36 cellular contexts compared by ENCODE assay signal in the genomic region with DNA sequence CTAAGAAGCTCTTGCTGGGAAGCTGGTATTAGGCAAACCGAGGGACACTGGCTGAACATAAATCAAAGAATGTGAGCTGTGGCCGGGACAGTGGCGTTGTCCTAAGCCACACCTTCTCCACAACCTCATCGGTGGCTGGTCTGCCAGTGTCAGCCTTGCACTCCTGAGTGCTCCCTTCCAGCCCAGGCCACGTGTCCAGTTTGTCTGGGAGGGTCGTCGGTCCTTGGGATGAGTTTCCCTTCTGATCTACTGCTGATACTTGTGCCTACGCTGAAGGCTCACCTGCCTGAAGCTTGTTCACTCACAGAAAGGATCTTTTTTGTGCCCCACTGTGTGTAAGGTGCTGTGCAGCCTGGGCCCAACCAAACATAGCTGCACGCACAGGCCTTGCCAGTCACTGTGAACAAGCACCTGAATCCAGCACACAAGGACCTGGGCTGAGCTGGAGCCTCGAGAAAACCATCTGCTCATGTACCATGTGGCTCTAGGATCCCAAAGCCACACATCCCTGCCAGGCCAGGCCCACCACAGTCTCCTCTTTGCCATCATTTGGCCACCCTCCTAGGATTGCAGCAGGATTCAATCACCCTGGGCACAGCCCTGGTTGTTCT.
"Had no signal": no experiment of that assay in that cellular context is flagged by ENCODE, and none has a peak within 500 bp of the region (broad histone marks: within the 10 kb centered on the region; RNA-seq: fewer than 3 reads in every experiment).

No MANE protein-coding gene starts in this region.

- H3K4me1 Mint-ChIP-seq: activated CD4-positive, alpha-beta T cell treated with anti-CD3 and anti-CD28 coated beads for 36 hours; activated CD4-positive, alpha-beta T cell treated with anti-CD3 and anti-CD28 coated beads, Interleukin-2, amount 10 ng/mL, durations not matched to agents 24 days and 14 days; activated naive CD4-positive, alpha-beta T cell treated with anti-CD3 and anti-CD28 coated beads, Interleukin-2, amount 50 U/mL, for 24 hours; activated naive CD8-positive, alpha-beta T cell treated with anti-CD3 and anti-CD28 coated beads for 36 hours had no signal

- H3K27ac ChIP-seq: adrenal gland, body of pancreas, esophagus muscularis mucosa, foreskin keratinocyte, gastrocnemius medialis, WERI-Rb-1 had no signal

- H3K9me3 ChIP-seq: adrenal gland, body of pancreas, esophagus muscularis mucosa, gastrocnemius medialis had no signal

- DNase-seq: activated CD4-positive, alpha-beta memory T cell treated with anti-CD3 and anti-CD28 coated beads for 36 hours; activated CD4-positive, alpha-beta T cell treated with anti-CD3 and anti-CD28 coated beads for 36 hours; activated CD4-positive, alpha-beta T cell treated with anti-CD3 and anti-CD28 coated beads, Interleukin-2, amount 10 ng/mL, durations not matched to agents 24 days and 14 days; activated CD4-positive, CD25-positive, alpha-beta regulatory T cell; activated CD4-positive, CD25-positive, alpha-beta regulatory T cell treated with anti-CD3 and anti-CD28 coated beads, Interleukin-2, amount 50 U/mL, for 72 hours; activated CD8-positive, alpha-beta memory T cell treated with anti-CD3 and anti-CD28 coated beads, Interleukin-2, amount 10 ng/mL, durations not matched to agents 7 days and 5 days; activated CD8-positive, alpha-beta memory T cell treated with anti-CD3 and anti-CD28 coated beads, Interleukin-2, amount 50 U/mL, for 4 hours; activated CD8-positive, alpha-beta T cell treated with anti-CD3 and anti-CD28 coated beads, Interleukin-2, amount 10 ng/mL, durations not matched to agents 7 days and 5 days; activated effector memory CD4-positive, alpha-beta T cell treated with anti-CD3 and anti-CD28 coated beads, Interleukin-2, amount 50 U/mL, for 16 hours; activated naive CD4-positive, alpha-beta T cell treated with anti-CD3 and anti-CD28 coated beads for 36 hours; activated naive CD8-positive, alpha-beta T cell treated with anti-CD3 and anti-CD28 coated beads for 36 hours; activated naive CD8-positive, alpha-beta T cell treated with anti-CD3 and anti-CD28 coated beads, Interleukin-2, amount 50 U/mL, for 24 hours; activated T-cell treated with anti-CD3 and anti-CD28 coated beads, Interleukin-2, amount 50 U/mL, for 1 hour; activated T-cell treated with anti-CD3 and anti-CD28 coated beads, Interleukin-2, amount 50 U/mL, for 48 hours; adrenal gland; amygdala; body of pancreas; caudate nucleus; cortex of kidney; dermis blood vessel endothelial cell; effector CD4-positive, alpha-beta T cell; effector memory CD8-positive, alpha-beta T cell; erythroblast; foreskin keratinocyte; gastrocnemius medialis; glutamatergic neuron; T-helper 1 cell; T-helper 17 cell; T1000; WERI-Rb-1 had no signal

- H3K36me3 Mint-ChIP-seq: activated CD4-positive, alpha-beta memory T cell treated with anti-CD3 and anti-CD28 coated beads for 36 hours; activated CD8-positive, alpha-beta memory T cell treated with anti-CD3 and anti-CD28 coated beads, Interleukin-2, amount 10 ng/mL, durations not matched to agents 7 days and 5 days; activated naive CD4-positive, alpha-beta T cell treated with anti-CD3 and anti-CD28 coated beads, Interleukin-2, amount 50 U/mL, for 24 hours; activated naive CD8-positive, alpha-beta T cell treated with anti-CD3 and anti-CD28 coated beads for 36 hours had no signal

- H3K36me3 ChIP-seq: adrenal gland, esophagus muscularis mucosa, WERI-Rb-1 had no signal

- H3K27me3 ChIP-seq: adrenal gland, body of pancreas, esophagus muscularis mucosa, gastrocnemius medialis had no signal

- H3K27me3 Mint-ChIP-seq: activated CD4-positive, alpha-beta memory T cell treated with anti-CD3 and anti-CD28 coated beads for 36 hours; activated CD4-positive, alpha-beta T cell treated with anti-CD3 and anti-CD28 coated beads for 36 hours; activated CD4-positive, alpha-beta T cell treated with anti-CD3 and anti-CD28 coated beads, Interleukin-2, amount 10 ng/mL, durations not matched to agents 24 days and 14 days; activated naive CD4-positive, alpha-beta T cell treated with anti-CD3 and anti-CD28 coated beads, Interleukin-2, amount 50 U/mL, for 24 hours; activated naive CD8-positive, alpha-beta T cell treated with anti-CD3 and anti-CD28 coated beads for 36 hours; activated naive CD8-positive, alpha-beta T cell treated with anti-CD3 and anti-CD28 coated beads, Interleukin-2, amount 50 U/mL, for 24 hours had no signal

- H3K9me3 Mint-ChIP-seq: activated CD4-positive, alpha-beta memory T cell treated with anti-CD3 and anti-CD28 coated beads for 36 hours; activated CD4-positive, alpha-beta T cell treated with anti-CD3 and anti-CD28 coated beads, Interleukin-2, amount 10 ng/mL, durations not matched to agents 24 days and 14 days; activated naive CD4-positive, alpha-beta T cell treated with anti-CD3 and anti-CD28 coated beads for 36 hours; activated naive CD4-positive, alpha-beta T cell treated with anti-CD3 and anti-CD28 coated beads, Interleukin-2, amount 50 U/mL, for 24 hours; activated naive CD8-positive, alpha-beta T cell treated with anti-CD3 and anti-CD28 coated beads for 36 hours; activated naive CD8-positive, alpha-beta T cell treated with anti-CD3 and anti-CD28 coated beads, Interleukin-2, amount 50 U/mL, for 24 hours; activated T-helper 1 cell treated with anti-CD3 and anti-CD28 coated beads, Interleukin-12 subunit alpha, Interleukin-12 subunit beta, Interleukin-2, Interleukin-4 antibody, amounts not matched to agents 30 ng/mL and 10 ng/mL and 1 ng/mL, durations not matched to agents 14 hours and 24 hours and 36 hours; activated T-helper 2 cell treated with anti-CD3 and anti-CD28 coated beads, Interferon-gamma antibody, Interleukin-2, Interleukin-4, amounts not matched to agents 10 μg/mL and 5 μg/mL and 100 μg/mL, durations not matched to agents 14 hours and 24 hours and 36 hours; effector memory CD8-positive, alpha-beta T cell; T-helper 2 cell treated with Interferon-gamma antibody and Interleukin-4, amounts not matched to agents 5 μg/mL and 100 μg/mL, for 36 hours had no signal

- H3K27ac Mint-ChIP-seq: activated CD4-positive, alpha-beta memory T cell treated with anti-CD3 and anti-CD28 coated beads for 36 hours; activated CD4-positive, alpha-beta T cell treated with anti-CD3 and anti-CD28 coated beads for 36 hours; activated CD4-positive, alpha-beta T cell treated with anti-CD3 and anti-CD28 coated beads, Interleukin-2, amount 10 ng/mL, durations not matched to agents 24 days and 14 days; activated CD8-positive, alpha-beta memory T cell treated with anti-CD3 and anti-CD28 coated beads, Interleukin-2, amount 10 ng/mL, durations not matched to agents 7 days and 5 days; activated CD8-positive, alpha-beta T cell treated with anti-CD3 and anti-CD28 coated beads, Interleukin-2, amount 10 ng/mL, durations not matched to agents 7 days and 5 days; activated naive CD4-positive, alpha-beta T cell treated with anti-CD3 and anti-CD28 coated beads for 36 hours; activated naive CD4-positive, alpha-beta T cell treated with anti-CD3 and anti-CD28 coated beads, Interleukin-2, amount 50 U/mL, for 24 hours; activated naive CD8-positive, alpha-beta T cell treated with anti-CD3 and anti-CD28 coated beads for 36 hours; activated naive CD8-positive, alpha-beta T cell treated with anti-CD3 and anti-CD28 coated beads, Interleukin-2, amount 50 U/mL, for 24 hours; activated T-helper 1 cell treated with anti-CD3 and anti-CD28 coated beads, Interleukin-12 subunit alpha, Interleukin-12 subunit beta, Interleukin-2, Interleukin-4 antibody, amounts not matched to agents 30 ng/mL and 10 ng/mL and 1 ng/mL, durations not matched to agents 14 hours and 24 hours and 36 hours; activated T-helper 2 cell treated with anti-CD3 and anti-CD28 coated beads, Interferon-gamma antibody, Interleukin-2, Interleukin-4, amounts not matched to agents 10 μg/mL and 5 μg/mL and 100 μg/mL, durations not matched to agents 14 hours and 24 hours and 36 hours; effector memory CD8-positive, alpha-beta T cell; T-helper 17 cell; T-helper 2 cell treated with Interferon-gamma antibody and Interleukin-4, amounts not matched to agents 5 μg/mL and 100 μg/mL, for 36 hours had no signal

- H3K4me3 Mint-ChIP-seq: activated CD4-positive, alpha-beta memory T cell treated with anti-CD3 and anti-CD28 coated beads for 36 hours; activated CD4-positive, alpha-beta T cell treated with anti-CD3 and anti-CD28 coated beads for 36 hours; activated CD4-positive, alpha-beta T cell treated with anti-CD3 and anti-CD28 coated beads, Interleukin-2, amount 10 ng/mL, durations not matched to agents 24 days and 14 days; activated CD8-positive, alpha-beta memory T cell treated with anti-CD3 and anti-CD28 coated beads, Interleukin-2, amount 10 ng/mL, durations not matched to agents 7 days and 5 days; activated CD8-positive, alpha-beta T cell treated with anti-CD3 and anti-CD28 coated beads, Interleukin-2, amount 10 ng/mL, durations not matched to agents 7 days and 5 days; activated naive CD4-positive, alpha-beta T cell treated with anti-CD3 and anti-CD28 coated beads for 36 hours; activated naive CD4-positive, alpha-beta T cell treated with anti-CD3 and anti-CD28 coated beads, Interleukin-2, amount 50 U/mL, for 24 hours; activated naive CD8-positive, alpha-beta T cell treated with anti-CD3 and anti-CD28 coated beads for 36 hours; activated naive CD8-positive, alpha-beta T cell treated with anti-CD3 and anti-CD28 coated beads, Interleukin-2, amount 50 U/mL, for 24 hours; activated T-helper 1 cell treated with anti-CD3 and anti-CD28 coated beads, Interleukin-12 subunit alpha, Interleukin-12 subunit beta, Interleukin-2, Interleukin-4 antibody, amounts not matched to agents 30 ng/mL and 10 ng/mL and 1 ng/mL, durations not matched to agents 14 hours and 24 hours and 36 hours; effector memory CD8-positive, alpha-beta T cell; T-helper 17 cell; T-helper 2 cell treated with Interferon-gamma antibody and Interleukin-4, amounts not matched to agents 5 μg/mL and 100 μg/mL, for 36 hours had no signal

- H3K4me1 ChIP-seq: adrenal gland, foreskin keratinocyte, gastrocnemius medialis had no signal

- ATAC-seq: activated CD4-positive, alpha-beta T cell treated with anti-CD3 and anti-CD28 coated beads for 36 hours; activated CD8-positive, alpha-beta memory T cell treated with anti-CD3 and anti-CD28 coated beads, Interleukin-2, amount 10 ng/mL, durations not matched to agents 7 days and 5 days; activated CD8-positive, alpha-beta T cell treated with anti-CD3 and anti-CD28 coated beads, Interleukin-2, amount 10 ng/mL, durations not matched to agents 7 days and 5 days; body of pancreas; effector memory CD8-positive, alpha-beta T cell; foreskin keratinocyte; gastrocnemius medialis; T-helper 17 cell had no signal

- H3K4me3 ChIP-seq: adrenal gland, body of pancreas, esophagus muscularis mucosa, gastrocnemius medialis had no signal

- FAIRE-seq: colon had no signal
